ENCODE assay signal across 17 cellular contexts in the genomic region with DNA sequence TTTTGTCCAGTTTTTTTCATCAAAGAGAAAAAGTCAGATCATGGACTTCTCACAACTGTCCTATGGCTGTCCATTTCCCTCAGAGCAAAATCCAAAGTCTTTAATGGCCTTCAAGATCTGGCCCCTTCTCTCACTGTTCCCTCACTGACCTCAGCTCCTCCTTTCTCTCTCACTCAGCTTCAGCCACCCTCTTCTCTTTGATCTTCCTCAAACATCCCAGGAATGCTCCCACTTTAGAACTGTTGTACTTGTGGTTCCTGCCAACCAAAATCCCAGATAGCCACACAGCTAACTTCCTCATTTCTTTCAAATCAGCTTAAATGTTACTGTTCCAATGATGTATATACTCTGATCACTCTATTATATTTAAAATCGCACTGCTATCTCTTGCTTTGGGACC.
DNase-seq lines count a peak whose midpoint lies in the region; ATAC-seq and TF ChIP-seq lines count a peak whose summit lies in the region.
"Had no signal": no experiment of that assay in that cellular context is flagged by ENCODE, and none has a peak within 500 bp of the region (broad histone marks: within the 10 kb centered on the region; RNA-seq: fewer than 3 reads in every experiment).

No MANE protein-coding gene starts in this region.

- H3K4me3 ChIP-seq in right atrium auricular region (no peak overlapping the region), fibroblast of the aortic adventitia (ENCODE audit: low read depth, low read length) (no peak overlapping the region)
- H3K4me3 ChIP-seq: lung, ovary, vagina had no signal

- intact Hi-C loops in Right ventricle myocardium superior (cut with DNase I): no loop called here

- H3K4me1 ChIP-seq in right atrium auricular region: no peaks in the 10 kb centered on the region
- H3K4me1 ChIP-seq: vagina had no signal

- peak; percentile 64 for ATAC-seq in Right ventricle myocardium superior (ENCODE audit: poor library complexity)
- ATAC-seq: effector memory CD8-positive, alpha-beta T cell had no signal

- DNase-seq in Right ventricle myocardium superior (no peak), right atrium auricular region (ENCODE audit: low spot score) (no peak), OCI-M1 (lab: John Stamatoyannopoulos, UW) (peak; percentile 64), fibroblast of the aortic adventitia (ENCODE audit: low read depth) (peak; percentile 66), smooth muscle cell of the brain vasculature (ENCODE audit: low read depth, low spot score) (peak; percentile 1), midbrain (lab: John Stamatoyannopoulos, UW) (no peak), DMS79 (lab: John Stamatoyannopoulos, UW) (no peak)
- DNase-seq in stimulated activated CD4-positive, alpha-beta T cell treated with anti-CD3 and anti-CD28 coated beads, Interleukin-4, amount 100 ng/mL, for 1 hour: no peak
- DNase-seq: aorta; effector memory CD8-positive, alpha-beta T cell; glutamatergic neuron; NCI-H1417; NCI-H526; ovary; WERI-Rb-1 had no signal

- H3K27me3 ChIP-seq in right atrium auricular region: no peaks in the 10 kb centered on the region
- H3K27me3 ChIP-seq: ovary, vagina had no signal

- TF ChIP-seq CTCF in right atrium auricular region (IDR thresholded peaks at IDR 0.05) (no peak), fibroblast of the aortic adventitia (IDR thresholded peaks at IDR 0.05; ENCODE audit: insufficient read depth, low read length) (no peak)

- no peaks in the 10 kb centered on the region for H3K36me3 ChIP-seq in right atrium auricular region
- H3K36me3 ChIP-seq: ovary, vagina, WERI-Rb-1 had no signal

- no peak overlapping the region for H3K27ac ChIP-seq in right atrium auricular region
- H3K27ac ChIP-seq: ovary, vagina, WERI-Rb-1 had no signal

- H3K9me3 ChIP-seq in right atrium auricular region: peaks cover 0 to 6% of the 10 kb centered on the region in 2 donors
- H3K9me3 ChIP-seq: ovary, vagina had no signal

Comparison
In these comparisons a context has a peak if more than half of its experiments do, and no peak if none do; other contexts are left out.
1. DNase-seq: peak in OCI-M1 (single experiment), fibroblast of the aortic adventitia (single experiment) and smooth muscle cell of the brain vasculature (single experiment); none in Right ventricle myocardium superior (single experiment), right atrium auricular region (single experiment), midbrain (single experiment), stimulated activated CD4-positive, alpha-beta T cell treated with anti-CD3 and anti-CD28 coated beads, Interleukin-4, amount 100 ng/mL, for 1 hour (single experiment) and DMS79 (single experiment).